Comparison of ENCODE assay signal across 1 cellular context in genomic region chr1:154567386-154568164, GRCh38.
TF ChIP-seq lines count a peak whose summit lies in the region.

Gene CHRNB2, plus strand, starts transcription at chr1:154567778. Its CDS starts 267 bp downstream, at chr1:154568045.

TF ChIP-seq in HepG2, 621 proteins besides CTCF, POLR2A, EP300 and RAD21 (continued from another document and continues in another):
- TF ChIP-seq, protein P1, sequence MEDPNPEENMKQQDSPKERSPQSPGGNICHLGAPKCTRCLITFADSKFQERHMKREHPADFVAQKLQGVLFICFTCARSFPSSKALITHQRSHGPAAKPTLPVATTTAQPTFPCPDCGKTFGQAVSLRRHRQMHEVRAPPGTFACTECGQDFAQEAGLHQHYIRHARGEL (CRISPR knock-in tag; IDR thresholded peaks at IDR 0.05) = no peak
- 0 out of 2 replicates have a peak, but pooled peaks have one; percentile 54 for TF ChIP-seq THAP7 (CRISPR knock-in tag; IDR thresholded peaks at IDR 0.05)
- no peak for TF ChIP-seq MAFG (CRISPR knock-in tag; IDR thresholded peaks at IDR 0.05)
- TF ChIP-seq, protein P2, sequence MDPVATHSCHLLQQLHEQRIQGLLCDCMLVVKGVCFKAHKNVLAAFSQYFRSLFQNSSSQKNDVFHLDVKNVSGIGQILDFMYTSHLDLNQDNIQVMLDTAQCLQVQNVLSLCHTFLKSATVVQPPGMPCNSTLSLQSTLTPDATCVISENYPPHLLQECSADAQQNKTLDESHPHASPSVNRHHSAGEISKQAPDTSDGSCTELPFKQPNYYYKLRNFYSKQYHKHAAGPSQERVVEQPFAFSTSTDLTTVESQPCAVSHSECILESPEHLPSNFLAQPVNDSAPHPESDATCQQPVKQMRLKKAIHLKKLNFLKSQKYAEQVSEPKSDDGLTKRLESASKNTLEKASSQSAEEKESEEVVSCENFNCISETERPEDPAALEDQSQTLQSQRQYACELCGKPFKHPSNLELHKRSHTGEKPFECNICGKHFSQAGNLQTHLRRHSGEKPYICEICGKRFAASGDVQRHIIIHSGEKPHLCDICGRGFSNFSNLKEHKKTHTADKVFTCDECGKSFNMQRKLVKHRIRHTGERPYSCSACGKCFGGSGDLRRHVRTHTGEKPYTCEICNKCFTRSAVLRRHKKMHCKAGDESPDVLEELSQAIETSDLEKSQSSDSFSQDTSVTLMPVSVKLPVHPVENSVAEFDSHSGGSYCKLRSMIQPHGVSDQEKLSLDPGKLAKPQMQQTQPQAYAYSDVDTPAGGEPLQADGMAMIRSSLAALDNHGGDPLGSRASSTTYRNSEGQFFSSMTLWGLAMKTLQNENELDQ (CRISPR knock-in tag; IDR thresholded peaks at IDR 0.05; ENCODE audit: borderline replicate concordance) = 0 out of 2 replicates have a peak, but pooled peaks have one; percentile 39
- TF ChIP-seq NFIC (IDR thresholded peaks at IDR 0.05; ENCODE audit: low read length) = no peak
- peak; percentile 88; the same call in 1 of the 2 replicates for TF ChIP-seq ZNF761 (CRISPR knock-in tag; conservative IDR thresholded peaks at IDR 0.05)
- TF ChIP-seq PHB2 (IDR thresholded peaks at IDR 0.05; ENCODE audit: partially characterized antibody) = no peak
- peak; percentile 99 for TF ChIP-seq ZMAT3 (CRISPR knock-in tag; conservative IDR thresholded peaks at IDR 0.05)
- TF ChIP-seq TEAD2 (CRISPR knock-in tag; IDR thresholded peaks at IDR 0.05) = no peak
- no peak for TF ChIP-seq ZKSCAN5 (CRISPR knock-in tag; IDR thresholded peaks at IDR 0.05)
- no peak for TF ChIP-seq MED8 (CRISPR knock-in tag; IDR thresholded peaks at IDR 0.05; ENCODE audit: insufficient replicate concordance)
- no peak for TF ChIP-seq GABPA (IDR thresholded peaks at IDR 0.05; ENCODE audit: low read depth, low read length)
- no peak for TF ChIP-seq GABPA (CRISPR knock-in tag; IDR thresholded peaks at IDR 0.05; ENCODE audit: low read depth)
- peak; percentile 89; the same call in 1 of the 2 replicates for TF ChIP-seq ZNF788 (CRISPR knock-in tag; IDR thresholded peaks at IDR 0.05; ENCODE audit: borderline replicate concordance)
- peak; percentile 84 for TF ChIP-seq TEF (CRISPR knock-in tag; IDR thresholded peaks at IDR 0.05)
- TF ChIP-seq SCMH1 (CRISPR knock-in tag; IDR thresholded peaks at IDR 0.05; ENCODE audit: borderline replicate concordance) = no peak
- TF ChIP-seq, protein P3, sequence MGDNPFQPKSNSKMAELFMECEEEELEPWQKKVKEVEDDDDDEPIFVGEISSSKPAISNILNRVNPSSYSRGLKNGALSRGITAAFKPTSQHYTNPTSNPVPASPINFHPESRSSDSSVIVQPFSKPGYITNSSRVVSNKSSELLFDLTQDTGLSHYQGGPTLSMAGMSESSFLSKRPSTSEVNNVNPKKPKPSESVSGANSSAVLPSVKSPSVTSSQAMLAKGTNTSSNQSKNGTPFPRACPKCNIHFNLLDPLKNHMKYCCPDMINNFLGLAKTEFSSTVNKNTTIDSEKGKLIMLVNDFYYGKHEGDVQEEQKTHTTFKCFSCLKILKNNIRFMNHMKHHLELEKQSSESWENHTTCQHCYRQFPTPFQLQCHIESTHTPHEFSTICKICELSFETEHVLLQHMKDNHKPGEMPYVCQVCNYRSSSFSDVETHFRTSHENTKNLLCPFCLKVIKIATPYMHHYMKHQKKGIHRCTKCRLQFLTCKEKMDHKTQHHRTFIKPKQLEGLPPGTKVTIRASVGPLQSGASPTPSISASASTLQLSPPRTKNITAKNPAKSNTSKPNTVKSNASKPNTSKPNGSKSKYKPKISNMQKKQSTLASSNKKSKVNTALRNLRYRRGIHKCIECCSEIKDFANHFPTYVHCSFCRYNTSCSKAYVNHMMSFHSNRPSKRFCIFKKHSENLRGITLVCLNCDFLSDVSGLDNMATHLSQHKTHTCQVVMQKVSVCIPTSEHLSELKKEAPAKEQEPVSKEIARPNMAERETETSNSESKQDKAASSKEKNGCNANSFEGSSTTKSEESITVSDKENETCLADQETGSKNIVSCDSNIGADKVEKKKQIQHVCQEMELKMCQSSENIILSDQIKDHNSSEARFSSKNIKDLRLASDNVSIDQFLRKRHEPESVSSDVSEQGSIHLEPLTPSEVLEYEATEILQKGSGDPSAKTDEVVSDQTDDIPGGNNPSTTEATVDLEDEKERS (CRISPR knock-in tag; IDR thresholded peaks at IDR 0.05) = no peak
- TF ChIP-seq NONO (IDR thresholded peaks at IDR 0.05) = no peak
- TF ChIP-seq NONO (CRISPR knock-in tag; conservative IDR thresholded peaks at IDR 0.05) = no peak
- TF ChIP-seq ZNF598 (CRISPR knock-in tag; IDR thresholded peaks at IDR 0.05; ENCODE audit: borderline replicate concordance) = peak; percentile 88; the same call in 1 of the 2 replicates
- peak; percentile 79 for TF ChIP-seq ARHGAP35 (CRISPR knock-in tag; IDR thresholded peaks at IDR 0.05; ENCODE audit: borderline replicate concordance)
- TF ChIP-seq ZXDC (CRISPR knock-in tag; IDR thresholded peaks at IDR 0.05) = peak; percentile 67
- peak; percentile 99 for TF ChIP-seq SRY (CRISPR knock-in tag; IDR thresholded peaks at IDR 0.05)
- TF ChIP-seq ZNF580 (CRISPR knock-in tag; IDR thresholded peaks at IDR 0.05; ENCODE audit: borderline replicate concordance, low read depth) = peak; percentile 96; the same call in 1 of the 2 replicates
- no peak for TF ChIP-seq ZMYM2 (CRISPR knock-in tag; IDR thresholded peaks at IDR 0.05)
- 0 out of 2 replicates have a peak, but pooled peaks have one; percentile 46 for TF ChIP-seq ZNF7 (CRISPR knock-in tag; IDR thresholded peaks at IDR 0.05)
- TF ChIP-seq, protein P4, sequence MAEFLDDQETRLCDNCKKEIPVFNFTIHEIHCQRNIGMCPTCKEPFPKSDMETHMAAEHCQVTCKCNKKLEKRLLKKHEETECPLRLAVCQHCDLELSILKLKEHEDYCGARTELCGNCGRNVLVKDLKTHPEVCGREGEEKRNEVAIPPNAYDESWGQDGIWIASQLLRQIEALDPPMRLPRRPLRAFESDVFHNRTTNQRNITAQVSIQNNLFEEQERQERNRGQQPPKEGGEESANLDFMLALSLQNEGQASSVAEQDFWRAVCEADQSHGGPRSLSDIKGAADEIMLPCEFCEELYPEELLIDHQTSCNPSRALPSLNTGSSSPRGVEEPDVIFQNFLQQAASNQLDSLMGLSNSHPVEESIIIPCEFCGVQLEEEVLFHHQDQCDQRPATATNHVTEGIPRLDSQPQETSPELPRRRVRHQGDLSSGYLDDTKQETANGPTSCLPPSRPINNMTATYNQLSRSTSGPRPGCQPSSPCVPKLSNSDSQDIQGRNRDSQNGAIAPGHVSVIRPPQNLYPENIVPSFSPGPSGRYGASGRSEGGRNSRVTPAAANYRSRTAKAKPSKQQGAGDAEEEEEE (CRISPR knock-in tag; IDR thresholded peaks at IDR 0.05; ENCODE audit: borderline replicate concordance) = no peak
- no peak for TF ChIP-seq NPAS2 (CRISPR knock-in tag; IDR thresholded peaks at IDR 0.05; ENCODE audit: borderline replicate concordance)
- no peak for TF ChIP-seq ZNF317 (CRISPR knock-in tag; IDR thresholded peaks at IDR 0.05)
- peak; percentile 97 for TF ChIP-seq ZNF589 (CRISPR knock-in tag; conservative IDR thresholded peaks at IDR 0.05)
- peak; percentile 56; the same call in 1 of the 2 replicates for TF ChIP-seq SKIL (CRISPR knock-in tag; IDR thresholded peaks at IDR 0.05; ENCODE audit: borderline replicate concordance)
- peak; percentile 76 for TF ChIP-seq ZNF747 (CRISPR knock-in tag; IDR thresholded peaks at IDR 0.05; ENCODE audit: borderline replicate concordance)
- peak; percentile 89 for TF ChIP-seq PRDM4 (CRISPR knock-in tag; IDR thresholded peaks at IDR 0.05; ENCODE audit: borderline replicate concordance)
- TF ChIP-seq ATF7-NPFF (CRISPR knock-in tag; IDR thresholded peaks at IDR 0.05; ENCODE audit: low read depth) = peak; percentile 96
- TF ChIP-seq ZNF713 (CRISPR knock-in tag; IDR thresholded peaks at IDR 0.05) = 0 out of 2 replicates have a peak, but pooled peaks have one; percentile 51
- TF ChIP-seq MIER2 (CRISPR knock-in tag; IDR thresholded peaks at IDR 0.05) = peak; percentile 98
- TF ChIP-seq ZNF577 (CRISPR knock-in tag; IDR thresholded peaks at IDR 0.05; ENCODE audit: borderline replicate concordance, low read depth) = no peak
- TF ChIP-seq HMGXB4 (CRISPR knock-in tag; IDR thresholded peaks at IDR 0.05; ENCODE audit: borderline replicate concordance in 1 of 2, low read depth in 1 of 2) = no peak
- peak; percentile 91; the same call in 1 of the 2 replicates for TF ChIP-seq ZNF33B (CRISPR knock-in tag; IDR thresholded peaks at IDR 0.05)
- TF ChIP-seq TCF7L2 (IDR thresholded peaks at IDR 0.05; ENCODE audit: low read depth, low read length) = no peak
- 0 out of 2 replicates have a peak, but pooled peaks have one; percentile 7 for TF ChIP-seq SUZ12 (IDR thresholded peaks at IDR 0.05; ENCODE audit: low read depth, low read length)
- TF ChIP-seq NFYB (CRISPR knock-in tag; IDR thresholded peaks at IDR 0.05) = peak; percentile 47; the same call in 1 of the 2 replicates
- TF ChIP-seq CBX5 (CRISPR knock-in tag; IDR thresholded peaks at IDR 0.05; ENCODE audit: borderline replicate concordance) = no peak
- peak; percentile 95 for TF ChIP-seq ZNF343 (CRISPR knock-in tag; IDR thresholded peaks at IDR 0.05)
- peak; percentile 82; the same call in 1 of the 2 replicates for TF ChIP-seq REXO4 (CRISPR knock-in tag; IDR thresholded peaks at IDR 0.05; ENCODE audit: borderline replicate concordance)
